Comparison of ENCODE assay signal across 8 cellular contexts in genomic region chr7:101217388-101218235, GRCh38. TPM values are rescaled to one million over a fixed set of nuclear protein-coding genes. Genes with fewer than 3 reads are reported as not detected.
A peak's percentile ranks its signal among the peaks of the same experiment; 100 is the strongest.
DNase-seq lines count a peak whose midpoint lies in the region; ATAC-seq and TF ChIP-seq lines count a peak whose summit lies in the region.

A gene with protein sequence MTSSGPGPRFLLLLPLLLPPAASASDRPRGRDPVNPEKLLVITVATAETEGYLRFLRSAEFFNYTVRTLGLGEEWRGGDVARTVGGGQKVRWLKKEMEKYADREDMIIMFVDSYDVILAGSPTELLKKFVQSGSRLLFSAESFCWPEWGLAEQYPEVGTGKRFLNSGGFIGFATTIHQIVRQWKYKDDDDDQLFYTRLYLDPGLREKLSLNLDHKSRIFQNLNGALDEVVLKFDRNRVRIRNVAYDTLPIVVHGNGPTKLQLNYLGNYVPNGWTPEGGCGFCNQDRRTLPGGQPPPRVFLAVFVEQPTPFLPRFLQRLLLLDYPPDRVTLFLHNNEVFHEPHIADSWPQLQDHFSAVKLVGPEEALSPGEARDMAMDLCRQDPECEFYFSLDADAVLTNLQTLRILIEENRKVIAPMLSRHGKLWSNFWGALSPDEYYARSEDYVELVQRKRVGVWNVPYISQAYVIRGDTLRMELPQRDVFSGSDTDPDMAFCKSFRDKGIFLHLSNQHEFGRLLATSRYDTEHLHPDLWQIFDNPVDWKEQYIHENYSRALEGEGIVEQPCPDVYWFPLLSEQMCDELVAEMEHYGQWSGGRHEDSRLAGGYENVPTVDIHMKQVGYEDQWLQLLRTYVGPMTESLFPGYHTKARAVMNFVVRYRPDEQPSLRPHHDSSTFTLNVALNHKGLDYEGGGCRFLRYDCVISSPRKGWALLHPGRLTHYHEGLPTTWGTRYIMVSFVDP (minus strand): TSS chr7:101217581. CDS start chr7:101217274, 307 bp downstream.
ZNHIT1 (plus strand) TSS chr7:101218165; CDS start chr7:101218196, 31 bp downstream.

- no peak for TF ChIP-seq EP300 in ovary (IDR thresholded peaks at IDR 0.05)

- H3K27me3 ChIP-seq in ovary (no peaks in the 10 kb centered on the region), thyroid gland (no peaks in the 10 kb centered on the region)

- H3K4me1 ChIP-seq in ovary (ENCODE audit: insufficient read depth): peaks cover 12% of the 10 kb centered on the region
- peaks cover 19 to 30% of the 10 kb centered on the region in 2 donors for H3K4me1 ChIP-seq in thyroid gland

- H3K36me3 ChIP-seq in ovary: no peaks in the 10 kb centered on the region
- peaks cover 9% of the 10 kb centered on the region in 2 donors for H3K36me3 ChIP-seq in thyroid gland

- TF ChIP-seq CTCF in GM12864 (IDR thresholded peaks at IDR 0.05; ENCODE audit: low read depth, low read length, missing control alignments) (no peak), ovary (IDR thresholded peaks at IDR 0.05) (peak in 1 of 3 donors; percentile 8), thyroid gland (IDR thresholded peaks at IDR 0.05) (peak in 3 of 6 experiments; percentile 19 to 27 (median 24))

- DNase-seq in GM12864 (ENCODE audit: low read depth) (peak; percentile 95), NCI-H1417 (lab: John Stamatoyannopoulos, UW) (peak; percentile 98 to 100 (median 100)), SW 1271 (lab: John Stamatoyannopoulos, UW) (peak; percentile 91 to 97), Right ventricle myocardium inferior (ENCODE audit: missing footprints) (peak; percentile 97), ovary (peak; percentile 94 to 98 (median 96)), thyroid gland (peak; percentile 97 to 98)
- DNase-seq in activated naive CD8-positive, alpha-beta T cell treated with anti-CD3 and anti-CD28 coated beads, Interleukin-2, amount 50 U/mL, for 16 hours (ENCODE audit: low read depth, low spot score): peak; percentile 89

- H3K4me3 ChIP-seq in GM12864 (ENCODE audit: low read depth, low read length) (peak within 1 kb of the TSS; percentile 88), ovary (peak within 1 kb of the TSS; percentile 86), thyroid gland (replicated peaks in 1 of 3) (peak within 1 kb of the TSS; percentile 84 to 86 (median 86))

- peak; percentile 72 for ATAC-seq in HG02759 (IDR thresholded peaks at IDR 0.05; ENCODE audit: unreplicated experiment)
- ATAC-seq in Right ventricle myocardium inferior: peak; percentile 95

- TF ChIP-seq POLR2A in ovary (IDR thresholded peaks at IDR 0.05) (no peak), thyroid gland (IDR thresholded peaks at IDR 0.05) (peak in 1 of 2 donors; percentile 36)

- intact Hi-C loops in Right ventricle myocardium inferior (cut with DNase I) (loop anchor here (1.0 kb wide), 1 partner anchor 27 kb away; no protein-coding TSS in a partner anchor), ovary (cut with DNase I) (no loop called here), thyroid gland (cut with DNase I) (no loop called here)

- H3K27ac ChIP-seq in ovary (peak within 1 kb of the TSS; percentile 22 to 85), thyroid gland (peak within 1 kb of the TSS; percentile 89 to 96 (median 93))

- H3K9me3 ChIP-seq in ovary (no peaks in the 10 kb centered on the region), thyroid gland (no peaks in the 10 kb centered on the region)

- 0 to 1% (median 0%) methylated on average over 45 to 57 of the region's 57 CpGs for WGBS in ovary, 3 donors
- WGBS in thyroid gland, 2 donors: 1 to 2% methylated on average over 32 to 51 of the region's 57 CpGs

RNA-seq across cellular contexts. Expression of the first gene that starts in this region (rescaled TPM):
- 41.7 TPM for total RNA-seq in Right ventricle myocardium inferior
- total RNA-seq in ovary: 10 to 100 TPM; 14.2 to 51.9 (median 38.5) TPM
- polyA plus RNA-seq in ovary: 10 to 100 TPM; 27.0 to 41.5 TPM
- total RNA-seq in thyroid gland: 10 to 100 TPM; 30.0 to 42.5 (median 32.7) TPM

RNA-seq across cellular contexts. Expression of gene ZNHIT1, which starts in this region (rescaled TPM):
- 57.5 TPM for total RNA-seq in Right ventricle myocardium inferior
- 10 to 100 TPM; 36.2 to 84.4 (median 43.5) TPM for total RNA-seq in ovary
- 10 to 100 TPM; 27.6 to 59.7 TPM for polyA plus RNA-seq in ovary
- total RNA-seq in thyroid gland: 100 to 1,000 TPM in 2 of 4 donors, 10 to 100 TPM in 2; 71.5 to 141 (median 107) TPM

Comparison
In these comparisons a context has a peak if more than half of its experiments do, and no peak if none do; other contexts are left out.
1. Peak in every context shown above with its lines: DNase-seq, ATAC-seq, H3K4me3 ChIP-seq and H3K27ac ChIP-seq.